Comparison of ENCODE assay signal across 8 cellular contexts in the genomic region with DNA sequence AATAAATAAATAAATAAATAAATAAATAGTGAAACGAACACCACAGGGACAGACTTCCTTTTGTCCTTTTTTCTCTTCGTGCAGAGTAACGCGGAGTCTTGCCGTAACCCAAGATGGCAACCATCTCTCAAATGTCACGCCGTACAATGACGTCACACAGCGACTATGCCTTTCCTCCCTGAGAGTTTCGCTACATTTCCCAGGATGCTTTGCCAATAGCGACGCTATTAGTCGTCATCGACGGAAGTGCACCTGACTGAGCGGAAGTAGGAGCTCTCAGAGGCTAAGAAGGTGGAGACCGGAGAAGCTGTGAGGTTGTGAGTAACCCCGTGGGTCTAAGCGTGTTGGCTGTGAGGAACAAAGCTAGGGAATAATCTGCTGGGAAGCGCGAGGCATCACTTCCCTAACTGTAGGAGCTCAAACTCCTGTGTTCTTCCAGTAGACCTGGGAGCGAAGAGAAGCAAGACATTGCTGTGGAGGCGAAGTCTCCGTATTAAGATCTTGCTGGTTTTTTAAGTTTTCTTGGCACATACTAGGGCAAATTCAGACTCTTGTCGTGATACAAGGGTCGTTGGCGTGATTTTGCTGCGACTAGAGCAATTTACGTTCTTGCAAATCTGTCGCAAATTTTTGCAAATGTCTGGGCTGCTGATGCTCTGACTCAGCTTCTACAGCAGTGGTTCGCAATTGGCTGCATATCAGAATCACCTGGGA. TPM values are rescaled to one million over a fixed set of nuclear protein-coding genes. Genes with fewer than 3 reads are reported as not detected.
DNase-seq lines count a peak whose midpoint lies in the region; ATAC-seq, FAIRE-seq and TF ChIP-seq lines count a peak whose summit lies in the region.

A gene with protein sequence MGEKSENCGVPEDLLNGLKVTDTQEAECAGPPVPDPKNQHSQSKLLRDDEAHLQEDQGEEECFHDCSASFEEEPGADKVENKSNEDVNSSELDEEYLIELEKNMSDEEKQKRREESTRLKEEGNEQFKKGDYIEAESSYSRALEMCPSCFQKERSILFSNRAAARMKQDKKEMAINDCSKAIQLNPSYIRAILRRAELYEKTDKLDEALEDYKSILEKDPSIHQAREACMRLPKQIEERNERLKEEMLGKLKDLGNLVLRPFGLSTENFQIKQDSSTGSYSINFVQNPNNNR (plus strand): TSS at position 263 of the 714 bp plus-strand sequence. CDS start 1,390 bp downstream, outside the sequence.

- H3K4me2 ChIP-seq in OCI-LY3 (ENCODE audit: low read length): peak within 1 kb of the TSS; percentile 92
- peak within 1 kb of the TSS; percentile 93 for H3K4me2 ChIP-seq in endothelial cell of umbilical vein (ENCODE audit: insufficient read depth, low read length)

- CTCF ChIA-PET in endothelial cell of umbilical vein (lab: Charles Lee): interaction anchor here (0.9 to 1.5 kb wide), 7 partner anchors 12 to 852 kb away, joined by 3 to 14 read pairs (median 4); no protein-coding TSS in a partner anchor

- H3K36me3 ChIP-seq in OCI-LY3 (replicated peaks; ENCODE audit: low read depth, low read length): peaks cover 5% of the 10 kb centered on the region
- no peaks in the 10 kb centered on the region for H3K36me3 ChIP-seq in endothelial cell of umbilical vein (ENCODE audit: control insufficient read depth in 2 of 2, extremely low read depth in 1 of 2, insufficient read depth in 2 of 2, low read length in 2 of 2)

- H2AFZ ChIP-seq in OCI-LY3 (ENCODE audit: low read depth, low read length) (peak within 1 kb of the TSS; percentile 76), endothelial cell of umbilical vein (ENCODE audit: low read depth, low read length) (peak within 1 kb of the TSS; percentile 38)

- no peaks in the 10 kb centered on the region for H3K9me1 ChIP-seq in endothelial cell of umbilical vein (replicated peaks; ENCODE audit: control insufficient read depth, extremely low read depth, insufficient read depth, low read length)

- POLR2A ChIA-PET in endothelial cell of umbilical vein (lab: Charles Lee): interaction anchor here (0.5 to 1.4 kb wide), 2 partner anchors 110 to 209 kb away, joined by 3 read pairs; a partner anchor contains a TSS

- peak; percentile 99 for ATAC-seq in GM21515 (IDR thresholded peaks at IDR 0.05; ENCODE audit: unreplicated experiment)

- H3K4me3 ChIP-seq in OCI-LY3 (ENCODE audit: low read length) (peak within 1 kb of the TSS; percentile 88), endothelial cell of umbilical vein (replicated peaks in 1 of 3; ENCODE audit: insufficient read depth in 1 of 3, low read depth in 1 of 3, low read length in 3 of 3) (peak within 1 kb of the TSS; percentile 62 to 97 (median 93))

- dilution Hi-C loops in endothelial cell of umbilical vein (cut with MboI; ENCODE audit: extremely low pct_ligation_motif_present, low sequenced_read_pairs): no loop called here

- H4K20me1 ChIP-seq in OCI-LY3 (ENCODE audit: insufficient read depth, low read length): no peaks in the 10 kb centered on the region
- no peaks in the 10 kb centered on the region for H4K20me1 ChIP-seq in endothelial cell of umbilical vein (replicated peaks; ENCODE audit: control insufficient read depth, extremely low read depth, insufficient read depth, low read length)

- H3K27me3 ChIP-seq in OCI-LY3 (ENCODE audit: low read depth, low read length) (no peaks in the 10 kb centered on the region), endothelial cell of umbilical vein (ENCODE audit: control insufficient read depth in 2 of 2, insufficient read depth in 2 of 2, low read length in 2 of 2) (peaks cover 0 to 3% of the 10 kb centered on the region in 2 experiments)

- H3K9me3 ChIP-seq in OCI-LY3 (ENCODE audit: insufficient read depth, low read length) (no peaks in the 10 kb centered on the region), endothelial cell of umbilical vein (replicated peaks; ENCODE audit: control insufficient read depth, insufficient read depth, low read length) (no peaks in the 10 kb centered on the region)

- H3K9ac ChIP-seq in OCI-LY3 (ENCODE audit: low read length) (peak within 1 kb of the TSS; percentile 77), endothelial cell of umbilical vein (replicated peaks; ENCODE audit: extremely low read depth, insufficient read depth, low read length) (peak within 1 kb of the TSS; percentile 97)

- H3K4me1 ChIP-seq in OCI-LY3 (ENCODE audit: low read length) (0 out of 2 replicates have a peak, but pooled peaks cover 8% of the 10 kb centered on the region), endothelial cell of umbilical vein (ENCODE audit: control insufficient read depth, extremely low read depth, insufficient read depth, low read length) (peaks cover 13% of the 10 kb centered on the region)

- FAIRE-seq in D721Med (lab: Jason Lieb, UNC): peak; percentile 99
- FAIRE-seq in endothelial cell of umbilical vein (lab: Jason Lieb, UNC): peak; percentile 100

- TSS peak; percentile 75 for BruUV-seq in endothelial cell of umbilical vein (replicated peaks; lab: Mats Ljungman, UMichigan)

- H3K27ac ChIP-seq in OCI-LY3 (ENCODE audit: low read length): peak within 1 kb of the TSS; percentile 26; the same call in 1 of the 2 replicates
- H3K27ac ChIP-seq in endothelial cell of umbilical vein (ENCODE audit: insufficient read depth, low read depth, low read length): peak within 1 kb of the TSS; percentile 89

- H3K79me2 ChIP-seq in OCI-LY3 (ENCODE audit: low read length) (peaks cover 29% of the 10 kb centered on the region), endothelial cell of umbilical vein (ENCODE audit: control insufficient read depth, insufficient read depth, low read length) (peaks cover 25% of the 10 kb centered on the region)

- intact Hi-C loops in endothelial cell of umbilical vein (cut with micrococcal nuclease): loop anchor here (1.0 to 10.0 kb wide), 2 partner anchors 110 to 834 kb away; a partner anchor contains a TSS

- TF ChIP-seq POLR2A in endothelial cell of umbilical vein (IDR thresholded peaks at IDR 0.05; ENCODE audit: low read depth, low read length): peak; percentile 95

- no peak for TF ChIP-seq CTCF in D721Med (IDR thresholded peaks at IDR 0.05; ENCODE audit: insufficient read depth, missing control alignments)
- TF ChIP-seq CTCF in OCI-LY3 (IDR thresholded peaks at IDR 0.05; ENCODE audit: low read depth, low read length): no peak
- no peak for TF ChIP-seq CTCF in endothelial cell of umbilical vein (IDR thresholded peaks at IDR 0.05; ENCODE audit: extremely low read depth in 1 of 2, insufficient read depth in 1 of 2, low read depth in 1 of 2, low read length in 2 of 2)

- DNase-seq in D721Med (ENCODE audit: insufficient read length, low spot score) (peak; percentile 63), HuH-7 (ENCODE audit: low spot score) (peak; percentile 75), endothelial cell of umbilical vein (ENCODE audit: low read depth, low spot score) (peak; percentile 98), midbrain (lab: John Stamatoyannopoulos, UW) (peak; percentile 98)
- DNase-seq in activated CD8-positive, alpha-beta memory T cell treated with anti-CD3 and anti-CD28 coated beads, Interleukin-2, amount 50 U/mL, for 48 hours: peak; percentile 90
- peak; percentile 80 to 84 for DNase-seq in stimulated activated CD8-positive, alpha-beta memory T cell treated with anti-CD3 and anti-CD28 coated beads, Interleukin-2, amount 100 ng/mL, for 1 hour (ENCODE audit: low read depth in 2 of 2)

TF ChIP-seq in endothelial cell of umbilical vein, 7 proteins besides CTCF, POLR2A, EP300 and RAD21:
- TF ChIP-seq MYC (IDR thresholded peaks at IDR 0.05; ENCODE audit: low read depth, low read length) (no peak), EZH2 (IDR thresholded peaks at IDR 0.05; ENCODE audit: borderline replicate concordance, low read depth, low read length, severe bottlenecking) (no peak), FOS (IDR thresholded peaks at IDR 0.05; ENCODE audit: borderline replicate concordance, insufficient read depth, low read length) (no peak), JUN (IDR thresholded peaks at IDR 0.05; ENCODE audit: borderline replicate concordance, insufficient read depth, insufficient read length, low read depth) (peak; percentile 96), POLR2AphosphoS5 (IDR thresholded peaks at IDR 0.05; ENCODE audit: insufficient read depth, low read depth, low read length) (peak; percentile 92)

RNA-seq across cellular contexts. Expression of the gene that starts here (rescaled TPM):
- total RNA-seq in endothelial cell of umbilical vein: 59.6 and 62.6 TPM in 2 replicates
- polyA plus RNA-seq in endothelial cell of umbilical vein: 23.9 and 25.9 TPM in 2 replicates
- polyA plus RNA-seq in endothelial cell of umbilical vein (2011; cell fraction: cytosol; rRNA removed): 37.0 and 43.3 TPM in 2 replicates
- 22.0 and 23.9 TPM in 2 replicates for polyA plus RNA-seq in endothelial cell of umbilical vein (2011; cell fraction: nucleus; rRNA removed)
- polyA plus RNA-seq in endothelial cell of umbilical vein (2012): 55.0 and 85.9 TPM in 2 replicates
- polyA minus RNA-seq in endothelial cell of umbilical vein: 23.7 and 27.5 TPM in 2 replicates
- polyA minus RNA-seq in endothelial cell of umbilical vein (2011; cell fraction: cytosol; rRNA and poly(A)+ RNA removed): 13.0 TPM
- polyA minus RNA-seq in endothelial cell of umbilical vein (2011; cell fraction: nucleus; rRNA and poly(A)+ RNA removed): 8.7 and 13.2 TPM in 2 replicates

Comparison
In these comparisons a context has a peak if more than half of its experiments do, and no peak if none do; other contexts are left out.
1. Peak in every context shown above with its lines: DNase-seq, ATAC-seq, H3K4me3 ChIP-seq and H3K27ac ChIP-seq.